Comparison of ENCODE assay signal across 19 cellular contexts in the genomic region with DNA sequence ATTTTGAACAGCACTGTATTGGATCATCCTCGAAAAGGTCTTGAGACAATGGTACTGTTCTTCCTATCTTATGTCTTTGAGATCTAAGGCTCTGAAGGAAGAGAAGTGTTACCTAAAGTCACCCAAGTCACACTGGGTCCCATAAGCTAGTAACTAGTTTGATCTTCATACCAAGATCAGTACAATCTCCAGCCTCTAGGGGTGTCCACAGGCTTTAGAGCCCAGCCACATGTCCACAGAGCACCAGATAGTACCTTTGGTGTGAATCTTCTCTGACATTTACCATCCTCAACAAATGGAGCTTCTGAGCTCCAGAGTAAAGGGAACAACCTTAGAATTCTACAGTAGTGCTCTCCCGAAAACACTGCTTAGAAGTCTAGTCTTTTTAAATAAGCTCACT.
DNase-seq lines count a peak whose midpoint lies in the region; ATAC-seq and TF ChIP-seq lines count a peak whose summit lies in the region.
"Had no signal": no experiment of that assay in that cellular context is flagged by ENCODE, and none has a peak within 500 bp of the region (broad histone marks: within the 10 kb centered on the region; RNA-seq: fewer than 3 reads in every experiment).

No MANE protein-coding gene starts in this region.

- no peaks in the 10 kb centered on the region for H4K20me1 ChIP-seq in HCT116 (ENCODE audit: insufficient read depth)

- no peak overlapping the region for H3K56ac ChIP-seq in mesendoderm (ENCODE audit: low read length)

- RAD21 ChIA-PET in HCT116 (lab: Charles Lee; ENCODE audit: low non-redundant PET in 1 of 2, low total read pairs in 2 of 2, uncharacterized antibody in 2 of 2, unreplicated experiment in 2 of 2), result no interaction called here

- H3K9ac ChIP-seq in HCT116 (ENCODE audit: low read length) (no peak overlapping the region), mesendoderm (ENCODE audit: low read length) (no peak overlapping the region)

- WGBS in mesendoderm (ENCODE audit: extremely low coverage, insufficient coverage, low lambda C conversion rate), result no CpG with 5 or more reads among the region's 2 CpGs

- H3K27ac Mint-ChIP-seq in T-helper 17 cell, result no peak overlapping the region
- H3K27ac Mint-ChIP-seq: activated CD4-positive, alpha-beta T cell treated with anti-CD3 and anti-CD28 coated beads for 36 hours; CD4-positive, CD25-positive, alpha-beta regulatory T cell; naive thymus-derived CD4-positive, alpha-beta T cell; T-helper 1 cell treated with Interleukin-12 subunit alpha and Interleukin-12 subunit beta and Interleukin-4 antibody, amounts not matched to agents 30 μg/mL and 1 μg/mL, for 36 hours had no signal

- TF ChIP-seq RAD21 in HCT116 (IDR thresholded peaks at IDR 0.05; ENCODE audit: low read depth), result peak; percentile 39; the same call in 1 of the 2 replicates

- H3K4ac ChIP-seq in mesendoderm (ENCODE audit: low read depth, low read length), result no peak overlapping the region

- peaks cover 21% of the 10 kb centered on the region for H3K27me3 Mint-ChIP-seq in T-helper 17 cell

- ATAC-seq in HCT116 (peak; percentile 92), T-helper 17 cell (peak; percentile 33), GM21528 (IDR thresholded peaks at IDR 0.05; ENCODE audit: low FRiP score, unreplicated experiment) (no peak)
- ATAC-seq: activated CD4-positive, alpha-beta T cell treated with anti-CD3 and anti-CD28 coated beads for 36 hours; naive thymus-derived CD4-positive, alpha-beta T cell had no signal

- no peak overlapping the region for H4K8ac ChIP-seq in mesendoderm (ENCODE audit: low read depth, low read length)

- no peak overlapping the region for H4K5ac ChIP-seq in mesendoderm (ENCODE audit: low read length)

- CTCF ChIA-PET in HCT116 (lab: Charles Lee), result interaction anchor here (0.7 to 1.2 kb wide), 4 partner anchors 15 to 486 kb away, joined by 3 to 4 read pairs (median 3); no protein-coding TSS in a partner anchor

- H2AK5ac ChIP-seq in mesendoderm (ENCODE audit: low read length), result no peak overlapping the region

- no peak overlapping the region for H2BK5ac ChIP-seq in mesendoderm (ENCODE audit: low read length)

- H3K79me1 ChIP-seq in mesendoderm (ENCODE audit: low read length), result no peaks in the 10 kb centered on the region

- H3K4me1 Mint-ChIP-seq in T-helper 17 cell, result no peaks in the 10 kb centered on the region
- H3K4me1 Mint-ChIP-seq: naive thymus-derived CD4-positive, alpha-beta T cell had no signal

- H3K79me2 ChIP-seq in HCT116 (ENCODE audit: insufficient read depth, low read length), result no peaks in the 10 kb centered on the region
- H3K79me2 ChIP-seq in mesendoderm (ENCODE audit: control insufficient read depth, insufficient read depth, low read length), result no peaks in the 10 kb centered on the region

- DNase-seq in GM12865 (ENCODE audit: low read depth) (peak; percentile 21), HCT116 (ENCODE audit: low read depth, low spot score) (no peak), T-helper 17 cell (no peak), mesendoderm (peak; percentile 42), NCI-H2171 (lab: John Stamatoyannopoulos, UW) (no peak), cerebellar cortex (ENCODE audit: low spot score) (no peak)
- DNase-seq in activated CD4-positive, alpha-beta T cell treated with anti-CD3 and anti-CD28 coated beads, Interleukin-2, amount 50 U/mL, for 4 hours, result no peak
- DNase-seq: activated CD4-positive, alpha-beta T cell treated with anti-CD3 and anti-CD28 coated beads for 36 hours; activated T-cell treated with anti-CD3 and anti-CD28 coated beads, Interleukin-2, amount 50 U/mL, for 1 hour; CD4-positive, CD25-positive, alpha-beta regulatory T cell; cerebellar nuclear complex; GF-D8; left ventricle myocardium superior; naive thymus-derived CD4-positive, alpha-beta T cell; NCI-H345; Peyer's patch; retina had no signal

- H3K9me3 ChIP-seq in HCT116 (ENCODE audit: control insufficient read depth in 1 of 2, insufficient read depth in 1 of 2, low read depth in 1 of 2, low read length in 2 of 2), result no peaks in the 10 kb centered on the region
- H3K9me3 ChIP-seq in T-helper 17 cell (ENCODE audit: control insufficient read depth, low read length, poor library complexity, severe bottlenecking), result no peaks in the 10 kb centered on the region
- H3K9me3 ChIP-seq: Peyer's patch had no signal

- no peak overlapping the region for H2BK120ac ChIP-seq in mesendoderm (ENCODE audit: low read depth, low read length)

- H3K4me3 ChIP-seq in GM12865 (ENCODE audit: low read depth, low read length) (no peak overlapping the region), HCT116 (replicated peaks in 1 of 2; ENCODE audit: low read depth in 1 of 2, low read length in 2 of 2) (no peak overlapping the region), mesendoderm (ENCODE audit: low read length) (no peak overlapping the region)
- H3K4me3 ChIP-seq: Peyer's patch had no signal

- H3K4me1 ChIP-seq in HCT116 (ENCODE audit: control insufficient read depth in 1 of 2, insufficient read depth in 2 of 2, low read length in 2 of 2) (peaks cover 6 to 26% of the 10 kb centered on the region in 2 experiments; a peak in 3 of 4 replicates), mesendoderm (ENCODE audit: control insufficient read depth, low read depth, low read length) (no peaks in the 10 kb centered on the region)
- H3K4me1 ChIP-seq: Peyer's patch had no signal

- intact Hi-C loops in HCT116 (cut with micrococcal nuclease), result no loop called here

- H3K4me2 ChIP-seq in HCT116 (ENCODE audit: low read length), result no peak overlapping the region
- H3K4me2 ChIP-seq in mesendoderm (ENCODE audit: low read length), result no peak overlapping the region

- H3K18ac ChIP-seq in mesendoderm (ENCODE audit: low read length), result no peak overlapping the region

- no peak overlapping the region for H2BK15ac ChIP-seq in mesendoderm (replicated peaks; ENCODE audit: low read depth)

- no peak overlapping the region for H3K4me3 Mint-ChIP-seq in T-helper 17 cell
- H3K4me3 Mint-ChIP-seq: activated CD4-positive, alpha-beta T cell treated with anti-CD3 and anti-CD28 coated beads for 36 hours; CD4-positive, CD25-positive, alpha-beta regulatory T cell; naive thymus-derived CD4-positive, alpha-beta T cell; T-helper 1 cell treated with Interleukin-12 subunit alpha and Interleukin-12 subunit beta and Interleukin-4 antibody, amounts not matched to agents 30 μg/mL and 1 μg/mL, for 36 hours had no signal

- no peaks in the 10 kb centered on the region for H3K9me2 ChIP-seq in HCT116 (ENCODE audit: insufficient read depth)

- H3K27me3 ChIP-seq in HCT116 (ENCODE audit: insufficient read depth, low read length), result no peaks in the 10 kb centered on the region
- no peaks in the 10 kb centered on the region for H3K27me3 ChIP-seq in mesendoderm (ENCODE audit: insufficient read depth, low read length, poor library complexity)
- H3K27me3 ChIP-seq: Peyer's patch had no signal

- H3K36me3 Mint-ChIP-seq in T-helper 17 cell (ENCODE audit: low read depth), result peaks cover 2% of the 10 kb centered on the region
- H3K36me3 Mint-ChIP-seq: CD4-positive, CD25-positive, alpha-beta regulatory T cell; naive thymus-derived CD4-positive, alpha-beta T cell had no signal

- no peak for TF ChIP-seq POLR2A in HCT116 (IDR thresholded peaks at IDR 0.05; ENCODE audit: borderline replicate concordance, extremely low read depth, insufficient read depth, insufficient read length)

- H3K36me3 ChIP-seq in HCT116 (ENCODE audit: control insufficient read depth in 1 of 2, insufficient read depth in 2 of 2, low read length in 2 of 2) (no peaks in the 10 kb centered on the region), mesendoderm (ENCODE audit: control insufficient read depth, insufficient read depth, low read length) (no peaks in the 10 kb centered on the region)
- H3K36me3 ChIP-seq: Peyer's patch had no signal

- TF ChIP-seq CTCF in GM12865 (IDR thresholded peaks at IDR 0.05; ENCODE audit: insufficient read depth, low read depth, low read length, missing control alignments), result peak; percentile 13
- TF ChIP-seq CTCF in HCT116 (IDR thresholded peaks at IDR 0.05 in 2 of 3, conservative IDR thresholded peaks at IDR 0.05 in 1 of 3; ENCODE audit: borderline replicate concordance in 1 of 3, insufficient read depth in 1 of 3, low read depth in 2 of 3, low read length in 2 of 3), result peak in 2 of 3 experiments; percentile 53 to 57; a peak in 4 of 6 replicates

- H3K23ac ChIP-seq in mesendoderm (ENCODE audit: low read length), result no peak overlapping the region

- POLR2A ChIA-PET in HCT116 (lab: Charles Lee), result no interaction called here

- no TSS peak for BruUV-seq in HCT116 (replicated peaks; lab: Mats Ljungman, UMichigan)

- H2AFZ ChIP-seq in HCT116 (ENCODE audit: low read depth, low read length, poor library complexity, severe bottlenecking), result no peak overlapping the region

- no peak overlapping the region for H3K27ac ChIP-seq in HCT116 (ENCODE audit: low read depth, low read length)
- H3K27ac ChIP-seq in mesendoderm (ENCODE audit: low read depth, low read length), result no peak overlapping the region
- H3K27ac ChIP-seq: Peyer's patch had no signal

TF ChIP-seq in HCT116, 20 proteins besides CTCF, POLR2A, EP300 and RAD21 (continues in another document):
- TF ChIP-seq, protein P1, sequence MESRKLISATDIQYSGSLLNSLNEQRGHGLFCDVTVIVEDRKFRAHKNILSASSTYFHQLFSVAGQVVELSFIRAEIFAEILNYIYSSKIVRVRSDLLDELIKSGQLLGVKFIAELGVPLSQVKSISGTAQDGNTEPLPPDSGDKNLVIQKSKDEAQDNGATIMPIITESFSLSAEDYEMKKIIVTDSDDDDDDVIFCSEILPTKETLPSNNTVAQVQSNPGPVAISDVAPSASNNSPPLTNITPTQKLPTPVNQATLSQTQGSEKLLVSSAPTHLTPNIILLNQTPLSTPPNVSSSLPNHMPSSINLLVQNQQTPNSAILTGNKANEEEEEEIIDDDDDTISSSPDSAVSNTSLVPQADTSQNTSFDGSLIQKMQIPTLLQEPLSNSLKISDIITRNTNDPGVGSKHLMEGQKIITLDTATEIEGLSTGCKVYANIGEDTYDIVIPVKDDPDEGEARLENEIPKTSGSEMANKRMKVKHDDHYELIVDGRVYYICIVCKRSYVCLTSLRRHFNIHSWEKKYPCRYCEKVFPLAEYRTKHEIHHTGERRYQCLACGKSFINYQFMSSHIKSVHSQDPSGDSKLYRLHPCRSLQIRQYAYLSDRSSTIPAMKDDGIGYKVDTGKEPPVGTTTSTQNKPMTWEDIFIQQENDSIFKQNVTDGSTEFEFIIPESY (IDR thresholded peaks at IDR 0.05; ENCODE audit: extremely low read depth, insufficient replicate concordance, low read length), result no peak

Comparison
In these comparisons a context has a peak if more than half of its experiments do, and no peak if none do; other contexts are left out.
1. DNase-seq: peak in GM12865 (single experiment) and mesendoderm (single experiment); none in HCT116 (single experiment), T-helper 17 cell (0 of 3), activated CD4-positive, alpha-beta T cell treated with anti-CD3 and anti-CD28 coated beads, Interleukin-2, amount 50 U/mL, for 4 hours (0 of 2), NCI-H2171 (single experiment) and cerebellar cortex (single experiment).